ENCODE assay signal across 8 cellular contexts in genomic region chr2:168518555-168519066, GRCh38.
A peak's percentile ranks its signal among the peaks of the same experiment; 100 is the strongest.
DNase-seq lines count a peak whose midpoint lies in the region; ATAC-seq and TF ChIP-seq lines count a peak whose summit lies in the region.
"Had no signal": no experiment of that assay in that cellular context is flagged by ENCODE, and none has a peak within 500 bp of the region (broad histone marks: within the 10 kb centered on the region; RNA-seq: fewer than 3 reads in every experiment).

No MANE protein-coding gene starts in this region.

- H3K4me2 ChIP-seq in MM.1S (ENCODE audit: low read depth, low read length) = no peak overlapping the region

- H3K9me2 ChIP-seq in MM.1S (replicated peaks; ENCODE audit: insufficient read depth, low read length) = no peaks in the 10 kb centered on the region

- ATAC-seq in GM21825 (IDR thresholded peaks at IDR 0.05; ENCODE audit: unreplicated experiment) (peak; percentile 37), gastroesophageal sphincter (peak; percentile 32)

- H3K9me3 ChIP-seq in gastroesophageal sphincter = no peaks in the 10 kb centered on the region
- H3K9me3 ChIP-seq in suprapubic skin = no peaks in the 10 kb centered on the region
- no peaks in the 10 kb centered on the region for H3K9me3 ChIP-seq in MM.1S (replicated peaks; ENCODE audit: insufficient read depth, low read length)

- no peak for TF ChIP-seq POLR2A in gastroesophageal sphincter (IDR thresholded peaks at IDR 0.05)
- no peak for TF ChIP-seq POLR2A in suprapubic skin (IDR thresholded peaks at IDR 0.05)

- DNase-seq in NCI-H446 treated with DMSO at 0.1 percent for 48 hours (lab: John Stamatoyannopoulos, UW) (peak; percentile 38), suprapubic skin (ENCODE audit: low spot score in 2 of 2) (no peak), MM.1S (no peak), GM19240 (ENCODE audit: insufficient read length, low spot score) (no peak), immature natural killer cell (no peak)

- no peak overlapping the region for H3K27ac Mint-ChIP-seq in immature natural killer cell
- H3K27ac Mint-ChIP-seq: activated naive CD4-positive, alpha-beta T cell treated with anti-CD3 and anti-CD28 coated beads, Interleukin-2, amount 50 U/mL, for 24 hours had no signal

- H3K4me3 ChIP-seq in gastroesophageal sphincter = no peak overlapping the region
- no peak overlapping the region for H3K4me3 ChIP-seq in suprapubic skin
- H3K4me3 ChIP-seq in MM.1S (ENCODE audit: low read length) = no peak overlapping the region

- peaks cover 0 to 13% (median 4%) of the 10 kb centered on the region in 3 donors for H3K36me3 Mint-ChIP-seq in immature natural killer cell

- H3K9me3 Mint-ChIP-seq in immature natural killer cell = no peaks in the 10 kb centered on the region
- H3K9me3 Mint-ChIP-seq: activated naive CD4-positive, alpha-beta T cell treated with anti-CD3 and anti-CD28 coated beads, Interleukin-2, amount 50 U/mL, for 24 hours had no signal

- WGBS in gastroesophageal sphincter (ENCODE audit: low coverage in 1 of 2), 2 donors = 45 to 46% methylated on average over 2 to 6 of the region's 6 CpGs
- 56% methylated on average over 6 of the region's 6 CpGs for WGBS in suprapubic skin

- no peaks in the 10 kb centered on the region for H3K27me3 Mint-ChIP-seq in immature natural killer cell (ENCODE audit: low read depth in 3 of 3)
- H3K27me3 Mint-ChIP-seq: activated naive CD4-positive, alpha-beta T cell treated with anti-CD3 and anti-CD28 coated beads, Interleukin-2, amount 50 U/mL, for 24 hours had no signal

- H3K36me3 ChIP-seq in gastroesophageal sphincter = no peaks in the 10 kb centered on the region
- H3K36me3 ChIP-seq in suprapubic skin = no peaks in the 10 kb centered on the region
- no peaks in the 10 kb centered on the region for H3K36me3 ChIP-seq in MM.1S (replicated peaks; ENCODE audit: insufficient read depth, low read length)

- H3F3A ChIP-seq in MM.1S (ENCODE audit: insufficient read depth, low read length) = no peaks in the 10 kb centered on the region

- H3K27ac ChIP-seq in gastroesophageal sphincter = peak overlapping the region; percentile 38 to 67 (median 58)
- peak overlapping the region; percentile 36 for H3K27ac ChIP-seq in suprapubic skin
- no peak overlapping the region for H3K27ac ChIP-seq in MM.1S (ENCODE audit: low read length)

- H3K79me2 ChIP-seq in MM.1S (ENCODE audit: low read length) = peaks cover 82% of the 10 kb centered on the region

- TF ChIP-seq CTCF in gastroesophageal sphincter (IDR thresholded peaks at IDR 0.05) (no peak), suprapubic skin (IDR thresholded peaks at IDR 0.05) (no peak), MM.1S (IDR thresholded peaks at IDR 0.05; ENCODE audit: low read length) (no peak)

- H3K4me1 ChIP-seq in gastroesophageal sphincter (peaks cover 11 to 82% (median 35%) of the 10 kb centered on the region in 3 donors), suprapubic skin (peaks cover 72% of the 10 kb centered on the region), MM.1S (ENCODE audit: low read length) (0 out of 2 replicates have a peak, but pooled peaks cover 10% of the 10 kb centered on the region)

- no peaks in the 10 kb centered on the region for H4K20me1 ChIP-seq in MM.1S (ENCODE audit: insufficient read depth, low read length)

- H3K4me3 Mint-ChIP-seq in immature natural killer cell = no peak overlapping the region
- H3K4me3 Mint-ChIP-seq: activated naive CD4-positive, alpha-beta T cell treated with anti-CD3 and anti-CD28 coated beads, Interleukin-2, amount 50 U/mL, for 24 hours had no signal

- peaks cover 12 to 52% of the 10 kb centered on the region in 2 donors for H3K4me1 Mint-ChIP-seq in immature natural killer cell

- H3K9ac ChIP-seq in MM.1S (ENCODE audit: low read length) = no peak overlapping the region

- H3K27me3 ChIP-seq in gastroesophageal sphincter (no peaks in the 10 kb centered on the region), suprapubic skin (no peaks in the 10 kb centered on the region), MM.1S (replicated peaks; ENCODE audit: insufficient read depth, low read length) (no peaks in the 10 kb centered on the region)

- TF ChIP-seq EP300 in gastroesophageal sphincter (IDR thresholded peaks at IDR 0.05) (no peak), suprapubic skin (IDR thresholded peaks at IDR 0.05) (no peak)

- H2AFZ ChIP-seq in MM.1S (ENCODE audit: low read length) = no peak overlapping the region
